In the genomic region with DNA sequence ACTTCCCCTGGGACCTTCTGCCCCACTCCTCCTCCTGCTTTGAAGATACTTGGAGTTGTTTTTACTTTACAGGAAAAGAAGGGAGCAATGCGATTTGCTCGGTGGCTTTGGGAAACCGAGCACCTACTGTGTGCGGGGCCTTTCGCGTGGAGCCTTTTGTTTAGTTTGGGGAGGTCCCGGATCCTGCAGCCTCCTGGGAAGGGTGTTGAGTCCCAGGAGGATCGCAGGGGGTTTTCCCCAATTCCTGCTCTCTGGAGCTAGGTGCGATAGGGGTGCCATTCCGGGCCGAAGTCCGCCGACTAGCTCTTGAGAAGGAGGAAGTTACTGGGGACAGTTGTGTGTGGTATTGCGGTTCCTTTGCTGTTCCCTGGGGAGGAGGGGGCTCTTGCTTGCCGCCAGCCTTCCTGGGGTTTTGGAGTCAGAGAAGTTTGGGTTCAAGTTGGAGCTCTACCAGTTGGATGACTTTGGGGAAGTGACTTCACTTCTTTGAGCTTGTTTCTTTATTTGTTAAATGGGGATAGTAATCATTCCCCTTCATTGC, we compare ENCODE assay signal across 8 cellular contexts. TPM values are rescaled to one million over a fixed set of nuclear protein-coding genes. Genes with fewer than 3 reads are reported as not detected.
DNase-seq lines count a peak whose midpoint lies in the region; ATAC-seq and TF ChIP-seq lines count a peak whose summit lies in the region.

No MANE protein-coding gene starts in this region.

- CTCF ChIA-PET in CD4-positive, alpha-beta T cell (lab: Charles Lee) = interaction anchor here (1.0 kb wide), 1 partner anchor 54 kb away, joined by 3 read pairs; no protein-coding TSS in a partner anchor

- peaks cover 5% of the 10 kb centered on the region for H3K4me1 ChIP-seq in mucosa of descending colon (ENCODE audit: low read depth)

- H3K36me3 ChIP-seq in mucosa of descending colon (ENCODE audit: low read depth) = no peaks in the 10 kb centered on the region

- intact Hi-C loops in CD4-positive, alpha-beta T cell (cut with DNase I, micrococcal nuclease) = loop anchor here (5.0 kb wide), 2 partner anchors 53 to 132 kb away; a partner anchor contains a TSS
- intact Hi-C loops in mucosa of descending colon (cut with DNase I, micrococcal nuclease) = no loop called here

- peaks cover 4% of the 10 kb centered on the region for H3K36me3 Mint-ChIP-seq in CD4-positive, alpha-beta T cell (ENCODE audit: low read depth)

- H3K9me3 Mint-ChIP-seq in CD4-positive, alpha-beta T cell = no peaks in the 10 kb centered on the region

- H3K4me3 Mint-ChIP-seq in CD4-positive, alpha-beta T cell = peak overlapping the region; percentile 96

- H3K27ac Mint-ChIP-seq in CD4-positive, alpha-beta T cell = peak overlapping the region; percentile 72

- H3K27me3 ChIP-seq in CD4-positive, alpha-beta T cell (ENCODE audit: control insufficient read depth, insufficient read depth, low read length) = no peaks in the 10 kb centered on the region

- H3K4me3 ChIP-seq in cardiac fibroblast (replicated peaks in 1 of 2; ENCODE audit: low read depth in 2 of 2, low read length in 2 of 2) (peak overlapping the region; percentile 56 to 63), mucosa of descending colon (peak overlapping the region; percentile 63)

- no peak overlapping the region for H3K27ac ChIP-seq in CD4-positive, alpha-beta T cell (ENCODE audit: low read depth, low read length)

- H3K27me3 Mint-ChIP-seq in CD4-positive, alpha-beta T cell = no peaks in the 10 kb centered on the region

- no peak for DNase-seq in CD4-positive, alpha-beta T cell
- peak; percentile 83 for DNase-seq in NOMO-1 treated with dmso at 0.1 percent for 144 hours (lab: John Stamatoyannopoulos, UW; ENCODE audit: unreplicated experiment)
- peak in 1 of 2 donors; percentile 5 for DNase-seq in cardiac fibroblast (ENCODE audit: low read depth in 2 of 2)
- peak; percentile 83 to 88 (median 84) for DNase-seq in mucosa of descending colon
- no peak for DNase-seq in NCI-H2227 treated with DMSO at 0.1 percent for 48 hours (lab: John Stamatoyannopoulos, UW)

- no peak for TF ChIP-seq CTCF in CD4-positive, alpha-beta T cell (IDR thresholded peaks at IDR 0.05)
- no peak for TF ChIP-seq CTCF in cardiac fibroblast (IDR thresholded peaks at IDR 0.05; ENCODE audit: low read depth, low read length)
- no peak for TF ChIP-seq CTCF in mucosa of descending colon (IDR thresholded peaks at IDR 0.05)

- no peak for ATAC-seq in CD4-positive, alpha-beta T cell (ENCODE audit: poor library complexity)
- ATAC-seq in GM21515 (IDR thresholded peaks at IDR 0.05; ENCODE audit: unreplicated experiment) (peak; percentile 34), mucosa of descending colon (peak; percentile 82), GM19324 (IDR thresholded peaks at IDR 0.05; ENCODE audit: low FRiP score, unreplicated experiment) (no peak), GM21367 (IDR thresholded peaks at IDR 0.05; ENCODE audit: unreplicated experiment) (no peak)

- peaks cover 22% of the 10 kb centered on the region for H3K4me1 Mint-ChIP-seq in CD4-positive, alpha-beta T cell (ENCODE audit: low read depth)

- H3K9me3 ChIP-seq in CD4-positive, alpha-beta T cell (ENCODE audit: control insufficient read depth, low read length) = no peaks in the 10 kb centered on the region
- H3K9me3 ChIP-seq in mucosa of descending colon = no peaks in the 10 kb centered on the region

- POLR2A ChIA-PET in CD4-positive, alpha-beta T cell (lab: Charles Lee) = interaction anchor here (0.6 to 2.5 kb wide), 4 partner anchors 54 to 1468 kb away, joined by 3 to 11 read pairs (median 6); a partner anchor contains a TSS

RNA-seq across cellular contexts. Expression of a gene that starts 1.1 kb away (rescaled TPM):
- total RNA-seq in CD4-positive, alpha-beta T cell = 1 to 10 TPM; 1.6 TPM
- total RNA-seq in mucosa of descending colon = 10 to 100 TPM; 21.3 to 45.1 (median 44.4) TPM

RNA-seq across cellular contexts. Expression of a gene that starts 5.6 kb away (rescaled TPM):
- total RNA-seq in CD4-positive, alpha-beta T cell = 10 to 100 TPM; 30.8 to 31.0 TPM
- total RNA-seq in mucosa of descending colon = 10 to 100 TPM; 14.4 to 17.8 (median 14.8) TPM

Comparison
In these comparisons a context has a peak if more than half of its experiments do, and no peak if none do; other contexts are left out.
1. ATAC-seq: peak in GM21515 (single experiment) and mucosa of descending colon (single experiment); none in CD4-positive, alpha-beta T cell (single experiment), GM19324 (single experiment) and GM21367 (single experiment).
2. DNase-seq: peak in NOMO-1 treated with dmso at 0.1 percent for 144 hours (single experiment) and mucosa of descending colon (3 of 3); none in CD4-positive, alpha-beta T cell (0 of 10) and NCI-H2227 treated with DMSO at 0.1 percent for 48 hours (single experiment).
3. RNA of a gene that starts 1.1 kb away (total RNA-seq): 21.3 to 45.1 TPM in mucosa of descending colon; 1.6 TPM in CD4-positive, alpha-beta T cell; every median in the first group is over 4 times any median in the second.
4. intact Hi-C loops: an anchor here in CD4-positive, alpha-beta T cell (5.0 kb wide); none called in mucosa of descending colon.